In the genomic region with DNA sequence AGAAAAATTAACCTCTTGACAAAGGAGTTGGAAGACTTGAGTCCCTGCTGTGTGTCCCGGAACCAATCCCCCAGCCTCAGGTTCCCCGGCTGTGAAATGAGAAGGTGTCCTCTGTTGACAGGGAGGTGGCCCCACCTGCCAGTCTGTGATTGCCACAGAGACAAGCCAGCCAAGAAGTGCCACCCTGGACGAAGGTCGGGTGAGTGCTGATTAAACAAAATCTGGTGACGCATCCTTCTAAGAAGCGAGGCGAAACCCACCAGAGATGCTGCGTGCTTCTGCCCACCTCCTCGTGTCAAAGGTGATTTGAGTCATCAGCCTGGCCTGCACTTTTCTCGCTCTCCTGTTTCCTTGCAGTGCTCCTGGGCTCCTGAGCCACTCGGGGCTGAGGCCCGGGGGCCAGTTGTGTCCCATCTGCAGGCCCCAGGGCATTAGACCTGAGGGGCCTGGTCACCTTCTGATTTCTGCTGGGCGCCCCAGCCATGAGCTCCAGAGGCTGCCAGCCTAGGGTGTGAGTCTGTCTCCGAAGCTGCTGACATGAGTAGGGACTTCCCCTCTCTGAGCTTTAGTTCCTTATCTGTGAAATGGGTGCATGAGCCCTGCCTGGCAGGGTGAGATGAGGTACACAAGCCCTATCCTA, we compare ENCODE assay signal across 8 cellular contexts.
DNase-seq lines count a peak whose midpoint lies in the region; ATAC-seq lines count a peak whose summit lies in the region.

No MANE protein-coding gene starts in this region.

- DNase-seq in AG08395 (ENCODE audit: low spot score) (peak; percentile 66), hepatic stellate cell (ENCODE audit: low spot score) (peak; percentile 95), T-helper 9 cell (no peak), NCI-H1930 (lab: John Stamatoyannopoulos, UW) (no peak)
- DNase-seq in activated CD8-positive, alpha-beta memory T cell treated with anti-CD3 and anti-CD28 coated beads, Interleukin-2, amount 50 U/mL, for 4 hours = peak; percentile 35
- peak; percentile 40 to 51 for DNase-seq in stimulated activated CD4-positive, alpha-beta T cell treated with anti-CD3 and anti-CD28 coated beads, Interleukin-4, amount 100 ng/mL, for 4 hours

- ATAC-seq in GM19025 (IDR thresholded peaks at IDR 0.05; ENCODE audit: low read depth, unreplicated experiment) = peak; percentile 51
- peak; percentile 38 for ATAC-seq in HG03460 (IDR thresholded peaks at IDR 0.05; ENCODE audit: unreplicated experiment)

Comparison
In these comparisons a context has a peak if more than half of its experiments do, and no peak if none do; other contexts are left out.
1. DNase-seq: peak in AG08395 (single experiment), activated CD8-positive, alpha-beta memory T cell treated with anti-CD3 and anti-CD28 coated beads, Interleukin-2, amount 50 U/mL, for 4 hours (single experiment), hepatic stellate cell (single experiment) and stimulated activated CD4-positive, alpha-beta T cell treated with anti-CD3 and anti-CD28 coated beads, Interleukin-4, amount 100 ng/mL, for 4 hours (2 of 2); none in T-helper 9 cell (single experiment) and NCI-H1930 (0 of 2).